In the genomic region with DNA sequence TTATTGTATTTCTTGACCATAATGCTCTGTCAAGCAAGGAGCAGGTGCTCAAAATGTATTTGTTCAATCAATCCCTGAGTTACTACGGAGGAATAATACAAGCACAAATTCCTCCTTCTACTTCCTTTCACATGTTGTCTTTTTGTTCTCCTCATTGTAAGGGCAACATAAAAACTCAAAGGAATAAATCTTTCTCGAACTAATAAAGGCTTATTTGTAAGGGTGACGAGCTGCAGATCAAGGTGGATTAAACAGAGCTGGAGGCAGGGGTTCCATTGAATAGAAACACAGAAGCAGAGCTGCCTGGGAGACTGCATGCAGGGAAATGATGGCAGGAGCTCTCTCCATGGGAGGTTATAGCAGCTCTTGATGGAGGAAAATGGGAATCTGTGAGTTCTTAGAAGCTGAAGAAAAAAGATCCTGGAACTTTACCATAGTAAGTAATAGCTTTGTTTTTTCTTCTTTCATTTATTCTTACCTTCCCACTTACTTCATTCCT, we compare ENCODE assay signal across 15 cellular contexts.
DNase-seq lines count a peak whose midpoint lies in the region; ATAC-seq and TF ChIP-seq lines count a peak whose summit lies in the region.
"Had no signal": no experiment of that assay in that cellular context is flagged by ENCODE, and none has a peak within 500 bp of the region (broad histone marks: within the 10 kb centered on the region; RNA-seq: fewer than 3 reads in every experiment).

No MANE protein-coding gene starts in this region.

- H3K18ac ChIP-seq in neuronal stem cell (ENCODE audit: low read length) (no peak overlapping the region), mesendoderm (ENCODE audit: low read length) (no peak overlapping the region)

- no CpG with 5 or more reads among the region's 3 CpGs for WGBS in neuronal stem cell (ENCODE audit: extremely low coverage in 2 of 2, insufficient read length in 2 of 2, insufficient replicate concordance in 1 of 2), 2 donors
- no CpG with 5 or more reads among the region's 3 CpGs for WGBS in mesendoderm (ENCODE audit: extremely low coverage, insufficient coverage, low lambda C conversion rate)

- H3K79me2 ChIP-seq in neural cell (replicated peaks; ENCODE audit: insufficient read depth, low read length) (no peaks in the 10 kb centered on the region), mesendoderm (ENCODE audit: control insufficient read depth, insufficient read depth, low read length) (no peaks in the 10 kb centered on the region)

- H3K4ac ChIP-seq in neuronal stem cell (ENCODE audit: low read length): no peak overlapping the region
- no peak overlapping the region for H3K4ac ChIP-seq in mesendoderm (ENCODE audit: low read depth, low read length)

- H3K27ac Mint-ChIP-seq in WTC11: no peak overlapping the region
- no peak overlapping the region for H3K27ac Mint-ChIP-seq in stimulated activated memory B cell treated with anti-CD40 and anti-IgM and Interleukin-4, amounts not matched to agents 10 μg/mL and 1 μg/mL and 100 μg/mL, for 72 hours
- H3K27ac Mint-ChIP-seq: CD4-positive, alpha-beta T cell had no signal

- H2BK12ac ChIP-seq in neuronal stem cell (ENCODE audit: low read length): no peak overlapping the region

- no peaks in the 10 kb centered on the region for H3K79me1 ChIP-seq in neuronal stem cell (ENCODE audit: low read depth, low read length)
- no peaks in the 10 kb centered on the region for H3K79me1 ChIP-seq in mesendoderm (ENCODE audit: low read length)

- H2BK120ac ChIP-seq in neuronal stem cell (ENCODE audit: low read depth, low read length) (no peak overlapping the region), mesendoderm (ENCODE audit: low read depth, low read length) (no peak overlapping the region)

- no peak for TF ChIP-seq CTCF in WTC11 (IDR thresholded peaks at IDR 0.05)
- TF ChIP-seq CTCF in neural cell (IDR thresholded peaks at IDR 0.05; ENCODE audit: poor library complexity, severe bottlenecking): no peak

- peaks cover 6% of the 10 kb centered on the region for H3K4me1 Mint-ChIP-seq in WTC11
- no peaks in the 10 kb centered on the region for H3K4me1 Mint-ChIP-seq in stimulated activated memory B cell treated with anti-CD40 and anti-IgM and Interleukin-4, amounts not matched to agents 10 μg/mL and 1 μg/mL and 100 μg/mL, for 72 hours

- H2AK5ac ChIP-seq in neuronal stem cell (ENCODE audit: low read depth, low read length): no peak overlapping the region
- no peak overlapping the region for H2AK5ac ChIP-seq in mesendoderm (ENCODE audit: low read length)

- no peak overlapping the region for H3K23ac ChIP-seq in neuronal stem cell (ENCODE audit: low read depth, low read length, poor library complexity)
- H3K23ac ChIP-seq in mesendoderm (ENCODE audit: low read length): no peak overlapping the region

- H3K4me1 ChIP-seq in neuronal stem cell (ENCODE audit: control insufficient read depth in 2 of 2, insufficient read depth in 1 of 2, low read depth in 1 of 2, low read length in 2 of 2) (peaks cover 0 to 4% of the 10 kb centered on the region in 2 donors), mesendoderm (ENCODE audit: control insufficient read depth, low read depth, low read length) (no peaks in the 10 kb centered on the region)
- H3K4me1 ChIP-seq: A549, Caco-2 had no signal

- no peak overlapping the region for H3K27ac ChIP-seq in neural cell (ENCODE audit: low read length)
- peak overlapping the region; percentile 77 for H3K27ac ChIP-seq in neuronal stem cell (replicated peaks; ENCODE audit: low read length)
- H3K27ac ChIP-seq in mesendoderm (ENCODE audit: low read depth, low read length): no peak overlapping the region
- H3K27ac ChIP-seq: A549, C4-2B had no signal

- peak overlapping the region; percentile 36 for H2AFZ ChIP-seq in neural cell (ENCODE audit: low read depth, low read length)
- no peak overlapping the region for H2AFZ ChIP-seq in neuronal stem cell (ENCODE audit: low read length)

- no peak for DNase-seq in WTC11 (ENCODE audit: low spot score)
- DNase-seq in neuronal stem cell (ENCODE audit: low spot score): peak; percentile 29
- DNase-seq in SKM-1 treated with dmso at 0.1 percent for 144 hours (lab: John Stamatoyannopoulos, UW; ENCODE audit: unreplicated experiment): no peak
- DNase-seq in mesendoderm: no peak
- DNase-seq in NCI-H748 (lab: John Stamatoyannopoulos, UW; ENCODE audit: unreplicated experiment): no peak
- DNase-seq: AML-193; Caco-2; CD4-positive, alpha-beta T cell; DMS79 treated with DMSO at 0.1 percent for 48 hours; GF-D8; H9 had no signal

- no peaks in the 10 kb centered on the region for H3K27me3 Mint-ChIP-seq in WTC11 (ENCODE audit: low read depth)
- H3K27me3 Mint-ChIP-seq in stimulated activated memory B cell treated with anti-CD40 and anti-IgM and Interleukin-4, amounts not matched to agents 10 μg/mL and 1 μg/mL and 100 μg/mL, for 72 hours: no peaks in the 10 kb centered on the region
- H3K27me3 Mint-ChIP-seq: CD4-positive, alpha-beta T cell had no signal

- H3K9ac ChIP-seq in neural cell (ENCODE audit: low read length) (no peak overlapping the region), neuronal stem cell (ENCODE audit: low read depth, low read length, poor library complexity) (no peak overlapping the region), mesendoderm (ENCODE audit: low read length) (no peak overlapping the region)

- no peak overlapping the region for H4K91ac ChIP-seq in neuronal stem cell (ENCODE audit: low read depth, low read length, poor library complexity)

- H3K56ac ChIP-seq in mesendoderm (ENCODE audit: low read length): no peak overlapping the region

- no peak overlapping the region for H3K14ac ChIP-seq in neuronal stem cell (ENCODE audit: low read length)

- H3F3A ChIP-seq in neural cell (ENCODE audit: insufficient read depth, low read length, poor library complexity, severe bottlenecking): no peaks in the 10 kb centered on the region

- H4K5ac ChIP-seq in mesendoderm (ENCODE audit: low read length): no peak overlapping the region

- H3K9me2 ChIP-seq in neural cell (ENCODE audit: insufficient read depth, low read length): no peaks in the 10 kb centered on the region

- no peaks in the 10 kb centered on the region for H3K27me3 ChIP-seq in neural cell (ENCODE audit: insufficient read depth, low read depth, low read length)
- no peaks in the 10 kb centered on the region for H3K27me3 ChIP-seq in neuronal stem cell (ENCODE audit: control insufficient read depth in 3 of 3, insufficient read depth in 3 of 3, low read depth in 1 of 3, low read length in 3 of 3)
- H3K27me3 ChIP-seq in mesendoderm (ENCODE audit: insufficient read depth, low read length, poor library complexity): no peaks in the 10 kb centered on the region

- H3K4me3 Mint-ChIP-seq in WTC11: no peak overlapping the region
- H3K4me3 Mint-ChIP-seq in stimulated activated memory B cell treated with anti-CD40 and anti-IgM and Interleukin-4, amounts not matched to agents 10 μg/mL and 1 μg/mL and 100 μg/mL, for 72 hours: no peak overlapping the region
- H3K4me3 Mint-ChIP-seq: CD4-positive, alpha-beta T cell; H9 had no signal

- H2BK15ac ChIP-seq in neuronal stem cell (ENCODE audit: low read length): no peak overlapping the region
- H2BK15ac ChIP-seq in mesendoderm (replicated peaks; ENCODE audit: low read depth): no peak overlapping the region

- TF ChIP-seq RAD21 in neural cell (conservative IDR thresholded peaks at IDR 0.05): no peak

- H3K36me3 ChIP-seq in neural cell (ENCODE audit: insufficient read depth, low read length) (no peaks in the 10 kb centered on the region), neuronal stem cell (replicated peaks in 1 of 2; ENCODE audit: control insufficient read depth in 2 of 2, insufficient read depth in 2 of 2, low read length in 2 of 2) (no peaks in the 10 kb centered on the region), mesendoderm (ENCODE audit: control insufficient read depth, insufficient read depth, low read length) (no peaks in the 10 kb centered on the region)

- H2BK5ac ChIP-seq in neuronal stem cell (ENCODE audit: low read length) (no peak overlapping the region), mesendoderm (ENCODE audit: low read length) (no peak overlapping the region)

- H3K9me3 ChIP-seq in neural cell (ENCODE audit: low read length) (no peaks in the 10 kb centered on the region), neuronal stem cell (replicated peaks in 1 of 2; ENCODE audit: control insufficient read depth in 2 of 2, insufficient read depth in 1 of 2, low read depth in 1 of 2, low read length in 2 of 2) (no peaks in the 10 kb centered on the region)
- H3K9me3 ChIP-seq: A549, Caco-2 had no signal

- H3K4me2 ChIP-seq in neural cell (ENCODE audit: low read length): peak overlapping the region; percentile 8
- H3K4me2 ChIP-seq in neuronal stem cell (ENCODE audit: insufficient read depth, low read length, poor library complexity, severe bottlenecking): no peak overlapping the region
- H3K4me2 ChIP-seq in mesendoderm (ENCODE audit: low read length): no peak overlapping the region
- H3K4me2 ChIP-seq: A549 had no signal

- CTCF ChIA-PET in WTC11 (lab: Charles Lee): no interaction called here

- H4K20me1 ChIP-seq in neural cell (ENCODE audit: insufficient read depth): no peaks in the 10 kb centered on the region

- H3K4me3 ChIP-seq in neural cell (ENCODE audit: low read length) (peak overlapping the region; percentile 36), neuronal stem cell (ENCODE audit: low read length in 2 of 2) (no peak overlapping the region), mesendoderm (ENCODE audit: low read length) (no peak overlapping the region)
- H3K4me3 ChIP-seq: A549 had no signal

- ATAC-seq in WTC11: peak; percentile 52; the same call in 1 of the 2 replicates
- no peak for ATAC-seq in stimulated activated memory B cell treated with anti-CD40 and anti-IgM and Interleukin-4, amounts not matched to agents 10 μg/mL and 1 μg/mL and 100 μg/mL, for 72 hours
- ATAC-seq: A549 had no signal

- H3K36me3 Mint-ChIP-seq in WTC11: no peaks in the 10 kb centered on the region
- no peaks in the 10 kb centered on the region for H3K36me3 Mint-ChIP-seq in stimulated activated memory B cell treated with anti-CD40 and anti-IgM and Interleukin-4, amounts not matched to agents 10 μg/mL and 1 μg/mL and 100 μg/mL, for 72 hours

- no peak for TF ChIP-seq EP300 in neural cell (conservative IDR thresholded peaks at IDR 0.05; ENCODE audit: poor library complexity, severe bottlenecking)

- H3K9me3 Mint-ChIP-seq in WTC11: no peaks in the 10 kb centered on the region
- no peaks in the 10 kb centered on the region for H3K9me3 Mint-ChIP-seq in stimulated activated memory B cell treated with anti-CD40 and anti-IgM and Interleukin-4, amounts not matched to agents 10 μg/mL and 1 μg/mL and 100 μg/mL, for 72 hours
- H3K9me3 Mint-ChIP-seq: CD4-positive, alpha-beta T cell; H9 had no signal

- H4K8ac ChIP-seq in neuronal stem cell (ENCODE audit: low read depth, low read length) (no peak overlapping the region), mesendoderm (ENCODE audit: low read depth, low read length) (no peak overlapping the region)

- POLR2A ChIA-PET in WTC11 (lab: Charles Lee): no interaction called here

TF ChIP-seq in neural cell, 6 proteins besides CTCF, POLR2A, EP300 and RAD21 (continues in another document):
- TF ChIP-seq POLR2AphosphoS5 (IDR thresholded peaks at IDR 0.05): no peak
- TF ChIP-seq EZH2 (IDR thresholded peaks at IDR 0.05; ENCODE audit: borderline replicate concordance, insufficient read depth, low read length, poor library complexity, severe bottlenecking): no peak
